In genomic region chr16:66705790-66706505, GRCh38 we compare ENCODE assay signal across 13 cellular contexts. TPM values are rescaled to one million over a fixed set of nuclear protein-coding genes. Genes with fewer than 3 reads are reported as not detected.
A peak's percentile ranks its signal among the peaks of the same experiment; 100 is the strongest.
DNase-seq lines count a peak whose midpoint lies in the region; ATAC-seq and TF ChIP-seq lines count a peak whose summit lies in the region.
"Had no signal": no experiment of that assay in that cellular context is flagged by ENCODE, and none has a peak within 500 bp of the region (broad histone marks: within the 10 kb centered on the region; RNA-seq: fewer than 3 reads in every experiment).

No MANE protein-coding gene starts in this region.

- 50 to 65% (median 57%) methylated on average over 11 of the region's 11 CpGs for WGBS in heart left ventricle, 4 donors

- no peak overlapping the region for H3K27ac Mint-ChIP-seq in neural progenitor cell
- H3K27ac Mint-ChIP-seq: activated B cell treated with CpG ODN at 0.5 μM for 24 hours, type B pancreatic cell had no signal

- H3K4me3 ChIP-seq in AG10803 (ENCODE audit: low read length) (no peak overlapping the region), heart left ventricle (peak overlapping the region in 4 of 12 donors; percentile 0 to 26 (median 12)), neural progenitor cell (no peak overlapping the region)

- H3K4me1 Mint-ChIP-seq in neural progenitor cell = peaks cover 10% of the 10 kb centered on the region
- H3K4me1 Mint-ChIP-seq: activated B cell treated with CpG ODN at 0.5 μM for 24 hours had no signal

- peak; percentile 79 to 93 (median 87) for ATAC-seq in heart left ventricle
- ATAC-seq: Panc1 had no signal

- intact Hi-C loops in heart left ventricle (cut with DNase I) = no loop called here

- DNase-seq in AG10803 (ENCODE audit: low read depth) (peak; percentile 49), astrocyte of the hippocampus (ENCODE audit: low read depth, low spot score) (peak; percentile 48), heart left ventricle (peak; percentile 73 to 81 (median 79)), pons (ENCODE audit: low spot score) (peak; percentile 50), NCI-H2081 treated with DMSO at 0.1 percent for 48 hours (lab: John Stamatoyannopoulos, UW) (no peak), neural progenitor cell (ENCODE audit: low spot score) (no peak), COR-L47 (lab: John Stamatoyannopoulos, UW) (no peak), GDM1 (lab: John Stamatoyannopoulos, UW) (no peak)
- DNase-seq: activated B cell treated with CpG ODN at 0.5 μM for 24 hours; NCI-H2029; stimulated activated CD4-positive, alpha-beta T cell treated with anti-CD3 and anti-CD28 coated beads, Interleukin-4, amount 100 ng/mL, for 24 hours had no signal

- TF ChIP-seq CTCF in AG10803 (conservative IDR thresholded peaks at IDR 0.05; ENCODE audit: low read length) = no peak
- TF ChIP-seq CTCF in heart left ventricle (IDR thresholded peaks at IDR 0.05) = no peak
- TF ChIP-seq CTCF in neural progenitor cell (IDR thresholded peaks at IDR 0.05) = no peak

- H3K36me3 ChIP-seq in heart left ventricle (no peaks in the 10 kb centered on the region), neural progenitor cell (no peaks in the 10 kb centered on the region)

- no peaks in the 10 kb centered on the region for H4K20me1 ChIP-seq in neural progenitor cell (ENCODE audit: low read depth)

- no peak overlapping the region for H3K9ac ChIP-seq in neural progenitor cell

- H3K27ac ChIP-seq in heart left ventricle = peak overlapping the region in 11 of 12 donors; percentile 49 to 87 (median 69)
- H3K27ac ChIP-seq in neural progenitor cell = no peak overlapping the region

- no peaks in the 10 kb centered on the region for H3K79me2 ChIP-seq in neural progenitor cell (ENCODE audit: low read depth)

- TF ChIP-seq POLR2A in heart left ventricle (IDR thresholded peaks at IDR 0.05) = no peak

- H3K27me3 ChIP-seq in heart left ventricle (no peaks in the 10 kb centered on the region), neural progenitor cell (no peaks in the 10 kb centered on the region)

- no peaks in the 10 kb centered on the region for H3K9me3 Mint-ChIP-seq in neural progenitor cell
- H3K9me3 Mint-ChIP-seq: activated B cell treated with CpG ODN at 0.5 μM for 24 hours, type B pancreatic cell had no signal

- no peaks in the 10 kb centered on the region for H3K36me3 Mint-ChIP-seq in neural progenitor cell
- H3K36me3 Mint-ChIP-seq: type B pancreatic cell had no signal

- H3K27me3 Mint-ChIP-seq in neural progenitor cell (ENCODE audit: insufficient read depth, low read depth) = peaks cover 4% of the 10 kb centered on the region

- no peaks in the 10 kb centered on the region for H3F3A ChIP-seq in neural progenitor cell (ENCODE audit: low read depth)

- H3K4me1 ChIP-seq in heart left ventricle = peaks cover 0 to 35% (median 21%) of the 10 kb centered on the region in 12 donors
- H3K4me1 ChIP-seq in neural progenitor cell = no peaks in the 10 kb centered on the region

- H2AFZ ChIP-seq in neural progenitor cell (replicated peaks) = no peak overlapping the region

- H3K9me3 ChIP-seq in heart left ventricle (no peaks in the 10 kb centered on the region), neural progenitor cell (ENCODE audit: low read depth) (no peaks in the 10 kb centered on the region)

- no peak overlapping the region for H3K4me2 ChIP-seq in neural progenitor cell

- no peak overlapping the region for H3K4me3 Mint-ChIP-seq in neural progenitor cell
- H3K4me3 Mint-ChIP-seq: activated B cell treated with CpG ODN at 0.5 μM for 24 hours, type B pancreatic cell had no signal

RNA-seq across cellular contexts. Expression of gene CMTM4, which starts 9.4 kb away (rescaled TPM):
- 10 to 100 TPM in 7 of 9 donors, 1 to 10 TPM in 2; 8.1 to 22.5 (median 12.2) TPM for total RNA-seq in heart left ventricle
- polyA plus RNA-seq in heart left ventricle = 10 to 100 TPM in 1 of 2 donors, 1 to 10 TPM in 1; 4.5 to 13.8 TPM
- 25.9 and 39.5 TPM in 2 replicates for total RNA-seq in neural progenitor cell (ENCODE audit: low replicate concordance)

RNA-seq across cellular contexts. Expression of gene DYNC1LI2, which starts 45.5 kb away (rescaled TPM):
- total RNA-seq in heart left ventricle (100 to 1,000 TPM in 3 of 9 donors, 10 to 100 TPM in 6; 58.3 to 117 (median 88.6) TPM), neural progenitor cell (ENCODE audit: low replicate concordance) (94.3 and 104 TPM in 2 replicates)
- 10 to 100 TPM; 38.3 to 53.2 TPM for polyA plus RNA-seq in heart left ventricle

Comparison
In these comparisons a context has a peak if more than half of its experiments do, and no peak if none do; other contexts are left out.
1. DNase-seq: peak in AG10803 (single experiment), astrocyte of the hippocampus (single experiment), heart left ventricle (5 of 5) and pons (single experiment); none in NCI-H2081 treated with DMSO at 0.1 percent for 48 hours (single experiment), neural progenitor cell (single experiment), COR-L47 (single experiment) and GDM1 (single experiment).